25 cellular contexts compared by ENCODE assay signal in genomic region chr10:116984202-116984993, GRCh38. TPM values are rescaled to one million over a fixed set of nuclear protein-coding genes. Genes with fewer than 3 reads are reported as not detected.
DNase-seq lines count a peak whose midpoint lies in the region; ATAC-seq, FAIRE-seq and TF ChIP-seq lines count a peak whose summit lies in the region.
"Had no signal": no experiment of that assay in that cellular context is flagged by ENCODE, and none has a peak within 500 bp of the region (broad histone marks: within the 10 kb centered on the region; RNA-seq: fewer than 3 reads in every experiment).

No MANE protein-coding gene starts in this region.

- H3K9me3 ChIP-seq in HEK293 (ENCODE audit: control insufficient read depth, insufficient read depth, low read depth, low read length) = no peaks in the 10 kb centered on the region
- no peaks in the 10 kb centered on the region for H3K9me3 ChIP-seq in K562 (replicated peaks; ENCODE audit: control insufficient read depth, insufficient read depth, low read depth, low read length)
- H3K9me3 ChIP-seq in psoas muscle = no peaks in the 10 kb centered on the region
- H3K9me3 ChIP-seq: BLaER1, HAP-1, MG63 had no signal

- in situ Hi-C loops in K562 (cut with MboI) = no loop called here

- H3K9ac ChIP-seq in K562 (ENCODE audit: insufficient read depth in 1 of 2, low read depth in 2 of 2, low read length in 2 of 2) = no peak overlapping the region
- H3K9ac ChIP-seq: BLaER1 had no signal

- no peak for TF ChIP-seq RAD21 in K562 (CRISPR knock-in tag; conservative IDR thresholded peaks at IDR 0.05 in 1 of 2, IDR thresholded peaks at IDR 0.05 in 1 of 2)

- H3K9me3 Mint-ChIP-seq in CD14-positive monocyte = no peaks in the 10 kb centered on the region
- H3K9me3 Mint-ChIP-seq: CD8-positive, alpha-beta T cell; GM23338 had no signal

- no TSS peak for BruUV-seq in K562 (replicated peaks; lab: Mats Ljungman, UMichigan)

- CTCF ChIA-PET in HEK293 (lab: Yijun Ruan, JAX) (interaction anchor here (0.6 to 1.1 kb wide), 4 partner anchors 19 to 362 kb away, joined by 3 read pairs; no protein-coding TSS in a partner anchor), K562 (lab: Yijun Ruan, JAX; ENCODE audit: low intra/inter-chr PET ratio) (no interaction called here)

- TF ChIP-seq POLR2A in K562 (conservative IDR thresholded peaks at IDR 0.05) = no peak

- peaks cover 0 to 3% (median 0%) of the 10 kb centered on the region in 3 donors for H3K27me3 Mint-ChIP-seq in CD14-positive monocyte (ENCODE audit: low read depth in 3 of 3)

- intact Hi-C loops in K562 (cut with micrococcal nuclease) (no loop called here), psoas muscle (cut with DNase I) (no loop called here), CD14-positive monocyte (cut with micrococcal nuclease) (no loop called here)

- H3K4me1 Mint-ChIP-seq in CD14-positive monocyte = peaks cover 6% of the 10 kb centered on the region

- peaks cover 63% of the 10 kb centered on the region for H3K79me2 ChIP-seq in K562 (ENCODE audit: control insufficient read depth, insufficient read depth, low read length)

- no peak overlapping the region for H2AFZ ChIP-seq in K562 (ENCODE audit: low read depth, low read length)
- H2AFZ ChIP-seq: GM23338 had no signal

- H3K27ac Mint-ChIP-seq in CD14-positive monocyte = no peak overlapping the region
- H3K27ac Mint-ChIP-seq: CD8-positive, alpha-beta T cell; GM23338 had no signal

- H3K36me3 Mint-ChIP-seq in CD14-positive monocyte = peaks cover 12 to 21% of the 10 kb centered on the region in 2 donors
- H3K36me3 Mint-ChIP-seq: CD8-positive, alpha-beta T cell had no signal

- 61% methylated on average over 3 of the region's 3 CpGs for WGBS in K562 (ENCODE audit: insufficient coverage, low coverage, missing lambda C conversion rate)
- WGBS in psoas muscle, 3 donors = 79 to 91% (median 83%) methylated on average over 3 of the region's 3 CpGs

- no peak overlapping the region for H3K4me3 Mint-ChIP-seq in CD14-positive monocyte
- H3K4me3 Mint-ChIP-seq: CD8-positive, alpha-beta T cell; GM23338 had no signal

- no peak overlapping the region for H3K27ac ChIP-seq in HEK293 (ENCODE audit: extremely low read depth, low read depth, low read length)
- no peak overlapping the region for H3K27ac ChIP-seq in K562 (ENCODE audit: extremely low read depth, low read depth, low read length)
- no peak overlapping the region for H3K27ac ChIP-seq in psoas muscle
- H3K27ac ChIP-seq: BLaER1 had no signal

- H3K4me1 ChIP-seq in HEK293 (ENCODE audit: control insufficient read depth, insufficient read depth, low read length) (peaks cover 7% of the 10 kb centered on the region; the same call in 1 of the 2 replicates), K562 (replicated peaks in 1 of 2; ENCODE audit: control insufficient read depth in 2 of 2, insufficient read depth in 2 of 2, low read length in 2 of 2) (peaks cover 0 to 10% of the 10 kb centered on the region in 2 experiments; a peak in 2 of 5 replicates), psoas muscle (no peaks in the 10 kb centered on the region)
- H3K4me1 ChIP-seq: BLaER1 had no signal

- TF ChIP-seq EP300 in K562 (IDR thresholded peaks at IDR 0.05; ENCODE audit: low read length) = no peak

- TF ChIP-seq CTCF in HEK293 (tag by site-specific recombination; IDR thresholded peaks at IDR 0.05) = no peak
- no peak for TF ChIP-seq CTCF in K562 (IDR thresholded peaks at IDR 0.05 in 2 of 3, conservative IDR thresholded peaks at IDR 0.05 in 1 of 3; ENCODE audit: insufficient read depth in 2 of 3, low read depth in 1 of 3, low read length in 3 of 3)
- TF ChIP-seq CTCF in psoas muscle (IDR thresholded peaks at IDR 0.05) = no peak
- no peak for TF ChIP-seq CTCF in CD14-positive monocyte (IDR thresholded peaks at IDR 0.05)

- H3K36me3 ChIP-seq in HEK293 (ENCODE audit: control insufficient read depth in 2 of 2, insufficient read depth in 1 of 2, low read length in 2 of 2) (peaks cover 0 to 6% of the 10 kb centered on the region in 2 experiments; a peak in 1 of 3 replicates), K562 (ENCODE audit: control insufficient read depth, insufficient read depth, low read length) (peaks cover 5% of the 10 kb centered on the region; the same call in 1 of the 3 replicates), psoas muscle (ENCODE audit: insufficient read depth in 1 of 2, low read depth in 1 of 2) (no peaks in the 10 kb centered on the region)
- H3K36me3 ChIP-seq: BLaER1, MG63 had no signal

- H3K27me3 ChIP-seq in K562 (ENCODE audit: control insufficient read depth in 2 of 2, insufficient read depth in 2 of 2, low read length in 2 of 2) = no peaks in the 10 kb centered on the region
- H3K27me3 ChIP-seq in psoas muscle (ENCODE audit: insufficient read depth in 3 of 3, low read length in 2 of 3) = no peaks in the 10 kb centered on the region
- H3K27me3 ChIP-seq: BLaER1, MG63 had no signal

- POLR2A ChIA-PET in HEK293 (lab: Yijun Ruan, JAX) (interaction anchor here (1.2 kb wide), 1 partner anchor 10 kb away, joined by 3 read pairs; no protein-coding TSS in a partner anchor), K562 (lab: Yijun Ruan, JAX) (interaction anchor here (0.6 to 1.2 kb wide), 4 partner anchors 10 to 282 kb away, joined by 3 to 6 read pairs (median 3); no protein-coding TSS in a partner anchor)

- H3K4me2 ChIP-seq in K562 (ENCODE audit: insufficient read depth, low read length) = no peak overlapping the region
- H3K4me2 ChIP-seq: BLaER1, GM23338 had no signal

- H3K4me3 ChIP-seq in HEK293 (ENCODE audit: low read depth, low read length) = no peak overlapping the region
- H3K4me3 ChIP-seq in K562 = no peak overlapping the region
- no peak overlapping the region for H3K4me3 ChIP-seq in psoas muscle
- H3K4me3 ChIP-seq: BLaER1, GM23338, HAP-1, MG63 had no signal

- H4K20me1 ChIP-seq in K562 (replicated peaks; ENCODE audit: control insufficient read depth, insufficient read depth, low read length) = no peaks in the 10 kb centered on the region; the same call in none of the 2 replicates
- H4K20me1 ChIP-seq: BLaER1 had no signal

- ATAC-seq in K562 (no peak; the same call in 1 of the 3 replicates), psoas muscle (no peak)
- ATAC-seq: CD8-positive, alpha-beta T cell; GM23338; Panc1; SK-N-SH treated with all-trans-retinoic acid at 6 μM for 48 hours had no signal

- no peaks in the 10 kb centered on the region for H3K9me1 ChIP-seq in K562 (ENCODE audit: control insufficient read depth, insufficient read depth, low read length)

- DNase-seq in K562 (ENCODE audit: extremely low read depth in 1 of 4, low spot score in 3 of 4) (no peak), hippocampal formation (lab: John Stamatoyannopoulos, UW) (peak; percentile 41 to 43), pons (ENCODE audit: low spot score) (peak; percentile 61), psoas muscle (no peak), CD14-positive monocyte (ENCODE audit: low spot score) (no peak), NCI-H345 (lab: John Stamatoyannopoulos, UW) (no peak)
- DNase-seq: Calu3; CD8-positive, alpha-beta T cell; DMS153; MG63; NCI-H1436 treated with DMSO at 0.1 percent for 48 hours; NCI-H2029; NCI-H2227 treated with DMSO at 0.1 percent for 48 hours; NCI-H510A treated with DMSO at 0.1 percent for 48 hours; NCI-H748 treated with DMSO at 0.1 percent for 48 hours; NK-92 treated with Interleukin-12 subunit alpha and Interleukin-12 subunit beta, amount 100 ng/mL, for 24 hours had no signal

- FAIRE-seq in K562 (lab: Jason Lieb, UNC) = no peak
- FAIRE-seq: G401.6, GM12892, GM18507 had no signal

TF ChIP-seq in HEK293, 187 proteins besides CTCF, POLR2A, EP300 and RAD21 (continues in another document):
- TF ChIP-seq ZNF175 (tag by site-specific recombination; IDR thresholded peaks at IDR 0.05) (no peak), SP2 (tag by site-specific recombination; IDR thresholded peaks at IDR 0.05) (no peak), ZNF585B (tag by site-specific recombination; IDR thresholded peaks at IDR 0.05) (no peak)

TF ChIP-seq in K562, 482 proteins besides CTCF, POLR2A, EP300 and RAD21 (continues in another document):
- TF ChIP-seq ZNF589 (CRISPR knock-in tag; IDR thresholded peaks at IDR 0.05; ENCODE audit: low read depth) (no peak), THRA (IDR thresholded peaks at IDR 0.05) (no peak), ZNF12 (CRISPR knock-in tag; IDR thresholded peaks at IDR 0.05) (no peak), CBX1 (IDR thresholded peaks at IDR 0.05; ENCODE audit: low read depth) (no peak), KHSRP (IDR thresholded peaks at IDR 0.05) (no peak)

RNA-seq across cellular contexts. Expression of gene SHTN1, which starts 20.6 kb away (rescaled TPM):
- 12.5 and 88.6 TPM in 2 replicates for total RNA-seq in K562 (2011; cell fraction: chromatin; rRNA removed; ENCODE audit: low replicate concordance)
- total RNA-seq in K562 (2011; cell fraction: nucleolus; rRNA removed) = 4.3 and 6.4 TPM in 2 replicates
- 15.1 and 30.0 TPM in 2 replicates for total RNA-seq in K562 (2011; cell fraction: nucleoplasm; rRNA removed)
- total RNA-seq in K562 (2014; rRNA removed) (5.4 and 5.7 TPM in 2 replicates), K562 (2014; rRNA removed; fragmentation: Illumina TruSeq; extraction: Trizol) (15.5 and 18.6 TPM in 2 replicates), K562 (2015; rRNA removed; fragmentation: Illumina TruSeq; extraction: Trizol) (13.4 and 14.4 TPM in 2 replicates), K562 (2021) (18.6 and 19.1 TPM in 2 replicates), psoas muscle (1 to 10 TPM in 2 of 4 donors, under 1 TPM in 2; 0.78 to 3.2 (median 1.1) TPM)
- polyA plus RNA-seq in K562 (2011; rRNA removed) (9.9 and 11.6 TPM in 2 replicates), K562 (2014; fragmentation: Illumina TruSeq; extraction: Trizol) (17.2 and 21.3 TPM in 2 replicates), K562 (2014; fragmentation: Nextera tagmentation; extraction: Ambion mirVana) (10 to 100 TPM in 1 of 2 experiments, 1 to 10 TPM in 1; 7.6 to 13.3 TPM), K562 (2014; rRNA removed) (9.2 and 10.4 TPM in 2 replicates), psoas muscle (under 1 TPM; 0.17 to 0.35 (median 0.26) TPM), CD14-positive monocyte (10 to 100 TPM; 14.4 to 14.9 TPM)
- polyA plus RNA-seq in K562 (2011; cell fraction: cytosol; rRNA removed) = 1.6 and 3.1 TPM in 2 replicates
- polyA plus RNA-seq in K562 (2011; cell fraction: nucleus; rRNA removed) = 16.3 and 20.0 TPM in 2 replicates
- 11.2 and 15.4 TPM in 2 replicates for polyA plus RNA-seq in K562 (2012)
- polyA minus RNA-seq in K562 (2011; rRNA and poly(A)+ RNA removed) = 12.4 and 19.3 TPM in 2 replicates
- 4.7 and 6.4 TPM in 2 replicates for polyA minus RNA-seq in K562 (2011; cell fraction: cytosol; rRNA and poly(A)+ RNA removed)
- polyA minus RNA-seq in K562 (2011; cell fraction: nucleus; rRNA and poly(A)+ RNA removed) = 10.4 and 19.9 TPM in 2 replicates
- total RNA-seq: CD8-positive, alpha-beta T cell had no signal

Comparison
In these comparisons a context has a peak if more than half of its experiments do, and no peak if none do; other contexts are left out.
1. DNase-seq: peak in hippocampal formation (2 of 2) and pons (single experiment); none in K562 (0 of 4), psoas muscle (0 of 2), CD14-positive monocyte (single experiment) and NCI-H345 (single experiment).
2. Of the 44 proteins assayed by ChIP-seq in both K562 and HEK293: peak only in K562: none; only in HEK293: TCF7L2; in both: none; in neither: 43.